Comparison of ENCODE assay signal across 16 cellular contexts in the genomic region with DNA sequence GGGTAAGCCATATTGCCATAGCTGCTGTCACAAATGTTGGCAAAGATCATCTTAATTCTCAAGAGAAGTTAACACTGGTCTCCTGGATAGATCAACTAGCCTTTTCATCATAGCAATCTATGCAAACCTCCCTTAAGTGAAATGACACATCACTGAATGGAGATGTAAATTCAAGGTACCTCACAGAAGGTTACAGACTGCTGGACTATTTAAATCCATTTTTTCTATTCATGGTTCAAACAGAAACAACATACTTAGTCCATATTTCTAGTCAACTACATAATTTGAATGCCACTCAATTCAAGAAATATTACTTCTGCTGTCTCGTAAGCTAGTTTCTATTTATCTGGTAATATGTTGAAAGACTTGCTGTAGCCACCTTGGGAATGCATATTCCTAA.
A peak's percentile ranks its signal among the peaks of the same experiment; 100 is the strongest.
DNase-seq lines count a peak whose midpoint lies in the region; ATAC-seq and TF ChIP-seq lines count a peak whose summit lies in the region.
"Had no signal": no experiment of that assay in that cellular context is flagged by ENCODE, and none has a peak within 500 bp of the region (broad histone marks: within the 10 kb centered on the region; RNA-seq: fewer than 3 reads in every experiment).

No MANE protein-coding gene starts in this region.

- intact Hi-C loops in Caco-2 (cut with micrococcal nuclease; ENCODE audit: unreplicated experiment): no loop called here

- no peak overlapping the region for H3K4me3 Mint-ChIP-seq in Caco-2 (ENCODE audit: unreplicated experiment)
- H3K4me3 Mint-ChIP-seq: nephron had no signal

- no peaks in the 10 kb centered on the region for H3K27me3 Mint-ChIP-seq in Caco-2 (ENCODE audit: insufficient read depth, unreplicated experiment)

- H3K27me3 ChIP-seq in Caco-2 (replicated peaks; ENCODE audit: control insufficient read depth, insufficient read depth, low read length): no peaks in the 10 kb centered on the region
- H3K27me3 ChIP-seq: brain microvascular endothelial cell, transverse colon had no signal

- H3K27ac Mint-ChIP-seq in Caco-2 (ENCODE audit: unreplicated experiment): no peak overlapping the region
- H3K27ac Mint-ChIP-seq: nephron had no signal

- H3K36me3 ChIP-seq in Caco-2 (ENCODE audit: control insufficient read depth, insufficient read depth, low read length): no peaks in the 10 kb centered on the region
- H3K36me3 ChIP-seq: brain microvascular endothelial cell, left ventricle myocardium inferior, transverse colon had no signal

- no peaks in the 10 kb centered on the region for H3K4me1 Mint-ChIP-seq in Caco-2 (ENCODE audit: low read depth, unreplicated experiment)

- ATAC-seq in HG02870 (IDR thresholded peaks at IDR 0.05; ENCODE audit: unreplicated experiment): peak; percentile 85
- peak; percentile 20 for ATAC-seq in HG03521 (IDR thresholded peaks at IDR 0.05; ENCODE audit: unreplicated experiment)

- CTCF ChIA-PET in GM10248 (lab: Yijun Ruan, JAX) (no interaction called here), Caco-2 (lab: Charles Lee) (no interaction called here)

- no TSS peak for BruUV-seq in Caco-2 (replicated peaks; lab: Mats Ljungman, UMichigan)

- no peaks in the 10 kb centered on the region for H3K36me3 Mint-ChIP-seq in Caco-2 (ENCODE audit: insufficient read depth, unreplicated experiment)

- peak; percentile 3 for DNase-seq in GM10248 (ENCODE audit: extremely low spot score)
- DNase-seq in GM20000 (ENCODE audit: low spot score): peak; percentile 2
- DNase-seq in Caco-2: no peak
- no peak for DNase-seq in stimulated activated CD4-positive, alpha-beta T cell treated with anti-CD3 and anti-CD28 coated beads, Interleukin-15, amount 100 ng/mL, for 24 hours
- DNase-seq in activated T-cell treated with anti-CD3 and anti-CD28 coated beads, Interleukin-2, amount 50 U/mL, for 48 hours: no peak
- DNase-seq in kidney tubule cell (ENCODE audit: low spot score): no peak
- DNase-seq: ACHN, brain microvascular endothelial cell, DMS53, left ventricle myocardium inferior, NCI-H146, transverse colon had no signal

- TF ChIP-seq CTCF in GM10248 (IDR thresholded peaks at IDR 0.05; ENCODE audit: control extremely low read depth, extremely low read depth, low read depth, missing control alignments) (no peak), GM20000 (IDR thresholded peaks at IDR 0.05; ENCODE audit: extremely low read depth, missing control alignments) (no peak), Caco-2 (IDR thresholded peaks at IDR 0.05; ENCODE audit: insufficient read depth in 1 of 2, low read depth in 1 of 2, low read length in 1 of 2, severe bottlenecking in 1 of 2, unreplicated experiment in 1 of 2) (no peak)

- H3K9me3 Mint-ChIP-seq in Caco-2 (ENCODE audit: unreplicated experiment): no peaks in the 10 kb centered on the region

- H3K9me3 ChIP-seq in Caco-2: no peaks in the 10 kb centered on the region
- H3K9me3 ChIP-seq: transverse colon had no signal

- H3K4me3 ChIP-seq in Caco-2 (ENCODE audit: low read depth, low read length): no peak overlapping the region
- H3K4me3 ChIP-seq: left ventricle myocardium inferior, skin epidermis, transverse colon had no signal

- POLR2A ChIA-PET in GM10248 (lab: Yijun Ruan, JAX): no interaction called here
- POLR2A ChIA-PET in Caco-2 (lab: Charles Lee): no interaction called here

- H3K4me1 ChIP-seq in Caco-2: no peaks in the 10 kb centered on the region
- H3K4me1 ChIP-seq: left ventricle myocardium inferior, transverse colon had no signal

Comparison
In these comparisons a context has a peak if more than half of its experiments do, and no peak if none do; other contexts are left out.
1. DNase-seq: peak in GM10248 (single experiment) and GM20000 (single experiment); none in Caco-2 (0 of 2), stimulated activated CD4-positive, alpha-beta T cell treated with anti-CD3 and anti-CD28 coated beads, Interleukin-15, amount 100 ng/mL, for 24 hours (single experiment), activated T-cell treated with anti-CD3 and anti-CD28 coated beads, Interleukin-2, amount 50 U/mL, for 48 hours (0 of 2) and kidney tubule cell (single experiment).